In genomic region chr3:16399473-16399872, GRCh38 we compare ENCODE assay signal across 7 cellular contexts.
DNase-seq lines count a peak whose midpoint lies in the region; ATAC-seq and TF ChIP-seq lines count a peak whose summit lies in the region.

No MANE protein-coding gene starts in this region.

- ATAC-seq in naive thymus-derived CD8-positive, alpha-beta T cell, result no peak

- H3K9me3 Mint-ChIP-seq in naive thymus-derived CD8-positive, alpha-beta T cell, result no peaks in the 10 kb centered on the region

- intact Hi-C loops in colonic mucosa (cut with DNase I), result no loop called here
- intact Hi-C loops in posterior vena cava (cut with DNase I), result no loop called here

- in situ Hi-C loops in GM13976 (cut with MboI; ENCODE audit: low sequenced_read_pairs, unreplicated experiment), result no loop called here

- peaks cover 29 to 38% (median 36%) of the 10 kb centered on the region in 4 donors for H3K4me1 Mint-ChIP-seq in naive thymus-derived CD8-positive, alpha-beta T cell

- no peaks in the 10 kb centered on the region for H3K36me3 ChIP-seq in colonic mucosa

- TF ChIP-seq CTCF in GM13976 (IDR thresholded peaks at IDR 0.05; ENCODE audit: borderline replicate concordance, control extremely low read depth, extremely low read depth, insufficient read depth, missing control alignments) (peak; percentile 12), colonic mucosa (IDR thresholded peaks at IDR 0.05) (no peak)

- H3K4me3 Mint-ChIP-seq in naive thymus-derived CD8-positive, alpha-beta T cell, result no peak overlapping the region

- peaks cover 0 to 52% (median 34%) of the 10 kb centered on the region in 3 donors for H3K36me3 Mint-ChIP-seq in naive thymus-derived CD8-positive, alpha-beta T cell

- H3K9me3 ChIP-seq in colonic mucosa, result no peaks in the 10 kb centered on the region

- POLR2A ChIA-PET in naive thymus-derived CD8-positive, alpha-beta T cell (lab: Charles Lee), result interaction anchor here (0.7 kb wide), 1 partner anchor 133 kb away, joined by 3 read pairs; no protein-coding TSS in a partner anchor

- H3K27me3 Mint-ChIP-seq in naive thymus-derived CD8-positive, alpha-beta T cell, result no peaks in the 10 kb centered on the region

- H3K9ac ChIP-seq in colonic mucosa (ENCODE audit: low read depth in 2 of 2, low read length in 2 of 2), result no peak overlapping the region

- H3K27ac ChIP-seq in colonic mucosa, result peak overlapping the region; percentile 27

- no peaks in the 10 kb centered on the region for H3K27me3 ChIP-seq in colonic mucosa

- no peaks in the 10 kb centered on the region for H3K4me1 ChIP-seq in colonic mucosa

- H3K4me3 ChIP-seq in colonic mucosa, result no peak overlapping the region

- DNase-seq in GM13976 (ENCODE audit: low spot score), result no peak
- DNase-seq in NCI-H1694 (lab: John Stamatoyannopoulos, UW), result peak; percentile 57
- DNase-seq in colonic mucosa, result no peak
- DNase-seq in naive thymus-derived CD8-positive, alpha-beta T cell, result no peak
- no peak for DNase-seq in posterior vena cava (ENCODE audit: low spot score)
- DNase-seq in HuH-7 (ENCODE audit: low spot score), result no peak
- no peak for DNase-seq in cerebellar nuclear complex (lab: John Stamatoyannopoulos, UW)

- H3K27ac Mint-ChIP-seq in naive thymus-derived CD8-positive, alpha-beta T cell, result peak overlapping the region; percentile 22 to 86 (median 59)
